Comparison of ENCODE assay signal across 21 cellular contexts in the genomic region with DNA sequence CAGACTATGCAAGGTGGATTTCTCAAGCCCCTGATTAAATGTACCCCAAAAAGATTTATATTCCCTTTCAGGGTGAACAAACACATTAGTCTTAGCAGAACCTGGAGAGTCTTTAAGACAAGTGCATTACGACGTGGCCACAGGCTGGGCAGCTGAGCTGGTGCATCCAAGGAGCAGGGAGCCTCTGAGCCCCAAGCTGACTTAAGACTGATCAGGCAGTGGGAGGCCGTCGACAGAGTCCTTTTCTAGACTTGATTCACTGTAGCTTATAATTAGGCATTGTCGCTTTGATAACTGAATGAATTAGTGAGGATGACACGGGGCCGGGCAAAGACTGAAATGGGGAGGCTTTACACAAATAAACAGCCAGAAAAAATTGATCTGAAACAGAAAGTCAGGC.
A peak's percentile ranks its signal among the peaks of the same experiment; 100 is the strongest.
DNase-seq lines count a peak whose midpoint lies in the region; ATAC-seq and TF ChIP-seq lines count a peak whose summit lies in the region.
"Had no signal": no experiment of that assay in that cellular context is flagged by ENCODE, and none has a peak within 500 bp of the region (broad histone marks: within the 10 kb centered on the region; RNA-seq: fewer than 3 reads in every experiment).

No MANE protein-coding gene starts in this region.

- peaks cover 26% of the 10 kb centered on the region for H3K4me1 Mint-ChIP-seq in nephron
- H3K4me1 Mint-ChIP-seq: IgD-negative memory B cell had no signal

- no peak for TF ChIP-seq EP300 in transverse colon (IDR thresholded peaks at IDR 0.05; ENCODE audit: low read depth)

- intact Hi-C loops in transverse colon (cut with DNase I; ENCODE audit: low total_unique reads), result no loop called here

- no peaks in the 10 kb centered on the region for H3K27me3 ChIP-seq in foreskin keratinocyte
- no peaks in the 10 kb centered on the region for H3K27me3 ChIP-seq in transverse colon
- no peaks in the 10 kb centered on the region for H3K27me3 ChIP-seq in mesendoderm (ENCODE audit: insufficient read depth, low read length, poor library complexity)
- H3K27me3 ChIP-seq: BLaER1 treated with 17β-estradiol and CSF1 and Interleukin-3, amounts not matched to agents 10 nM and 100 nM; SJSA1 had no signal

- H2BK15ac ChIP-seq in mesendoderm (replicated peaks; ENCODE audit: low read depth), result no peak overlapping the region

- H3K79me1 ChIP-seq in mesendoderm (ENCODE audit: low read length), result no peaks in the 10 kb centered on the region

- H3K4me3 ChIP-seq in transverse colon, result no peak overlapping the region
- no peak overlapping the region for H3K4me3 ChIP-seq in mesendoderm (ENCODE audit: low read length)
- H3K4me3 ChIP-seq: BLaER1 treated with 17β-estradiol and CSF1 and Interleukin-3, amounts not matched to agents 10 nM and 100 nM; SJSA1 had no signal

- TF ChIP-seq CTCF in VCaP (conservative IDR thresholded peaks at IDR 0.05) (no peak), foreskin keratinocyte (conservative IDR thresholded peaks at IDR 0.05) (no peak), nephron (IDR thresholded peaks at IDR 0.05; ENCODE audit: unreplicated experiment in 3 of 3) (no peak), transverse colon (IDR thresholded peaks at IDR 0.05) (no peak)

- no peak overlapping the region for H2BK120ac ChIP-seq in mesendoderm (ENCODE audit: low read depth, low read length)

- in situ Hi-C loops in transverse colon (cut with MboI; ENCODE audit: low pct_ligation_motif_present in 1 of 4, low pct_unique_long_range_greater_than_20kb in 1 of 4, low sequenced_read_pairs in 3 of 4), result no loop called here

- H2AK5ac ChIP-seq in mesendoderm (ENCODE audit: low read length), result no peak overlapping the region

- H3K4ac ChIP-seq in mesendoderm (ENCODE audit: low read depth, low read length), result no peak overlapping the region

- DNase-seq in foreskin keratinocyte (no peak), retina (peak; percentile 45), transverse colon (no peak), mesendoderm (no peak)
- no peak for DNase-seq in activated CD8-positive, alpha-beta memory T cell treated with anti-CD3 and anti-CD28 coated beads, Interleukin-2, amount 50 U/mL, for 4 hours
- DNase-seq: CD4-positive, alpha-beta T cell; MM.1S; NCI-H2029; NCI-H446; NCI-H524 treated with DMSO at 0.1 percent for 48 hours; NCI-H82; Right ventricle myocardium superior; RPMI8226 had no signal

- H3K4me2 ChIP-seq in mesendoderm (ENCODE audit: low read length), result no peak overlapping the region
- H3K4me2 ChIP-seq: BLaER1 treated with 17β-estradiol and CSF1 and Interleukin-3, amounts not matched to agents 10 nM and 100 nM; KMS-11 had no signal

- H3K27ac Mint-ChIP-seq in nephron, result peak overlapping the region; percentile 39 to 85 (median 44)
- H3K27ac Mint-ChIP-seq: CD4-positive, alpha-beta T cell; IgD-negative memory B cell had no signal

- H3K27ac ChIP-seq in VCaP, result peak overlapping the region; percentile 10; the same call in 1 of the 2 replicates
- no peak overlapping the region for H3K27ac ChIP-seq in foreskin keratinocyte
- H3K27ac ChIP-seq in transverse colon, result no peak overlapping the region
- H3K27ac ChIP-seq in mesendoderm (ENCODE audit: low read depth, low read length), result no peak overlapping the region
- H3K27ac ChIP-seq: BLaER1 treated with 17β-estradiol and CSF1 and Interleukin-3, amounts not matched to agents 10 nM and 100 nM; HL-60; KMS-11; SJSA1 had no signal

- H3K4me3 Mint-ChIP-seq in nephron, result peak overlapping the region in 1 of 3 experiments; percentile 13
- H3K4me3 Mint-ChIP-seq: CD4-positive, alpha-beta T cell; IgD-negative memory B cell had no signal

- H3K23ac ChIP-seq in mesendoderm (ENCODE audit: low read length), result no peak overlapping the region

- no peaks in the 10 kb centered on the region for H3K79me2 ChIP-seq in mesendoderm (ENCODE audit: control insufficient read depth, insufficient read depth, low read length)

- no peaks in the 10 kb centered on the region for H3K9me3 ChIP-seq in transverse colon
- H3K9me3 ChIP-seq: BLaER1 treated with 17β-estradiol and CSF1 and Interleukin-3, amounts not matched to agents 10 nM and 100 nM; SJSA1 had no signal

- no peaks in the 10 kb centered on the region for H3K36me3 Mint-ChIP-seq in nephron (ENCODE audit: low read depth)
- H3K36me3 Mint-ChIP-seq: IgD-negative memory B cell had no signal

- ATAC-seq in foreskin keratinocyte, result peak; percentile 44
- ATAC-seq in HG03460 (IDR thresholded peaks at IDR 0.05; ENCODE audit: unreplicated experiment), result no peak

- no peak for TF ChIP-seq POLR2A in transverse colon (IDR thresholded peaks at IDR 0.05)

- H4K5ac ChIP-seq in mesendoderm (ENCODE audit: low read length), result no peak overlapping the region

- no peaks in the 10 kb centered on the region for H3K36me3 ChIP-seq in transverse colon
- H3K36me3 ChIP-seq in mesendoderm (ENCODE audit: control insufficient read depth, insufficient read depth, low read length), result no peaks in the 10 kb centered on the region
- H3K36me3 ChIP-seq: BLaER1 treated with 17β-estradiol and CSF1 and Interleukin-3, amounts not matched to agents 10 nM and 100 nM; SJSA1 had no signal

- no peaks in the 10 kb centered on the region for H3K4me1 ChIP-seq in foreskin keratinocyte
- H3K4me1 ChIP-seq in transverse colon, result peaks cover 0 to 3% (median 0%) of the 10 kb centered on the region in 4 donors
- H3K4me1 ChIP-seq in mesendoderm (ENCODE audit: control insufficient read depth, low read depth, low read length), result no peaks in the 10 kb centered on the region
- H3K4me1 ChIP-seq: BLaER1 treated with 17β-estradiol and CSF1 and Interleukin-3, amounts not matched to agents 10 nM and 100 nM; SJSA1 had no signal

- no peak overlapping the region for H2BK5ac ChIP-seq in mesendoderm (ENCODE audit: low read length)

- WGBS in transverse colon (ENCODE audit: low coverage in 1 of 2), 2 donors, result 66 to 70% methylated on average over 5 to 7 of the region's 7 CpGs
- WGBS in mesendoderm (ENCODE audit: extremely low coverage, insufficient coverage, low lambda C conversion rate), result no CpG with 5 or more reads among the region's 7 CpGs

- H3K56ac ChIP-seq in mesendoderm (ENCODE audit: low read length), result no peak overlapping the region

- H3K9me3 Mint-ChIP-seq in nephron, result no peaks in the 10 kb centered on the region
- H3K9me3 Mint-ChIP-seq: CD4-positive, alpha-beta T cell had no signal

- H3K18ac ChIP-seq in mesendoderm (ENCODE audit: low read length), result no peak overlapping the region

- H4K8ac ChIP-seq in mesendoderm (ENCODE audit: low read depth, low read length), result no peak overlapping the region

- H3K9ac ChIP-seq in mesendoderm (ENCODE audit: low read length), result no peak overlapping the region
- H3K9ac ChIP-seq: BLaER1 treated with 17β-estradiol and CSF1 and Interleukin-3, amounts not matched to agents 10 nM and 100 nM; KMS-11 had no signal

- no peaks in the 10 kb centered on the region for H3K27me3 Mint-ChIP-seq in nephron (ENCODE audit: low read depth)
- H3K27me3 Mint-ChIP-seq: CD4-positive, alpha-beta T cell had no signal
